8 cellular contexts compared by ENCODE assay signal in the genomic region with DNA sequence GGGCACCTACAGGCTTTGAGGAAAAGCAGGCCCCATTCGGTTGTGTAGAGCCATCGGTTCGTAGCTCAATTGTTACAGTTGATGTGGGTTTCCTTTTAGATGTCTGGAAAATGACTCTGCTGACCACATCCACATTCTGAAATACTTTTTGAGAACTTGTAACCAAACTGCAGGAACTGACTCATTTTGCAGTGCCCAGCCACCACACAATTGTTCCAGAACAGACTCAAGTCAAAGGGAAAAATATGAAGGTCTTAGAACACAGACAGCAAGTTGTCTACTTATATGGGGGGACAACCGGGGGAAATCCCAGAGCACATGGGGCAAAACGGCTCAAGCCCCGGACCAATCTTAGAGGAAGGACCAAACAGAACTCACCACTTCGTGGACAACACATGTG.
A peak's percentile ranks its signal among the peaks of the same experiment; 100 is the strongest.
DNase-seq lines count a peak whose midpoint lies in the region; ATAC-seq, FAIRE-seq and TF ChIP-seq lines count a peak whose summit lies in the region.

No MANE protein-coding gene starts in this region.

- no peaks in the 10 kb centered on the region for H3K27me3 ChIP-seq in right atrium auricular region
- H3K27me3 ChIP-seq in tibial artery = no peaks in the 10 kb centered on the region

- intact Hi-C loops in activated CD4-positive, alpha-beta T cell treated with anti-CD3 and anti-CD28 coated beads, Interleukin-2, amount 10 ng/mL, durations not matched to agents 24 days and 14 days (cut with micrococcal nuclease) = loop anchor here (1.0 to 2.0 kb wide), 5 partner anchors 12 to 138 kb away; no protein-coding TSS in a partner anchor
- intact Hi-C loops in tibial artery (cut with DNase I; ENCODE audit: low total_unique reads) = no loop called here

- peaks cover 62% of the 10 kb centered on the region for H3K4me1 Mint-ChIP-seq in activated CD4-positive, alpha-beta T cell treated with anti-CD3 and anti-CD28 coated beads, Interleukin-2, amount 10 ng/mL, durations not matched to agents 24 days and 14 days

- H3K27ac ChIP-seq in right atrium auricular region (peak overlapping the region; percentile 10 to 50), tibial artery (peak overlapping the region; percentile 41 to 47)

- DNase-seq in AG09309 (ENCODE audit: low read depth) (peak; percentile 84), HTR-8/SVneo (ENCODE audit: insufficient read length, low spot score) (peak; percentile 5), right atrium auricular region (ENCODE audit: low spot score) (no peak), tibial artery (no peak), NCI-H1092 treated with DMSO at 0.1 percent for 48 hours (lab: John Stamatoyannopoulos, UW) (no peak), NCI-H774 (lab: John Stamatoyannopoulos, UW) (no peak)
- peak; percentile 84 for DNase-seq in activated CD4-positive, alpha-beta T cell treated with anti-CD3 and anti-CD28 coated beads, Interleukin-2, amount 10 ng/mL, durations not matched to agents 24 days and 14 days

- no peaks in the 10 kb centered on the region for H3K9me3 ChIP-seq in right atrium auricular region
- no peaks in the 10 kb centered on the region for H3K9me3 ChIP-seq in tibial artery

- FAIRE-seq in HTR-8/SVneo (lab: Jason Lieb, UNC) = no peak

- H3K4me3 ChIP-seq in AG09309 (ENCODE audit: control insufficient read depth, low read depth, low read length) (no peak overlapping the region), right atrium auricular region (no peak overlapping the region), tibial artery (no peak overlapping the region)

- no peaks in the 10 kb centered on the region for H3K4me1 ChIP-seq in right atrium auricular region
- no peaks in the 10 kb centered on the region for H3K4me1 ChIP-seq in tibial artery

- H3K27me3 Mint-ChIP-seq in activated CD4-positive, alpha-beta T cell treated with anti-CD3 and anti-CD28 coated beads, Interleukin-2, amount 10 ng/mL, durations not matched to agents 24 days and 14 days = no peaks in the 10 kb centered on the region

- ATAC-seq in GM19043 (IDR thresholded peaks at IDR 0.05; ENCODE audit: low read depth, unreplicated experiment) = peak; percentile 39

- no peaks in the 10 kb centered on the region for H3K9me3 Mint-ChIP-seq in activated CD4-positive, alpha-beta T cell treated with anti-CD3 and anti-CD28 coated beads, Interleukin-2, amount 10 ng/mL, durations not matched to agents 24 days and 14 days

- TF ChIP-seq CTCF in AG09309 (IDR thresholded peaks at IDR 0.05; ENCODE audit: control insufficient read depth, insufficient read depth, low read depth, low read length, missing control alignments) = no peak
- no peak for TF ChIP-seq CTCF in right atrium auricular region (IDR thresholded peaks at IDR 0.05)
- no peak for TF ChIP-seq CTCF in tibial artery (IDR thresholded peaks at IDR 0.05)

- peak overlapping the region; percentile 99 for H3K27ac Mint-ChIP-seq in activated CD4-positive, alpha-beta T cell treated with anti-CD3 and anti-CD28 coated beads, Interleukin-2, amount 10 ng/mL, durations not matched to agents 24 days and 14 days

- H3K4me3 Mint-ChIP-seq in activated CD4-positive, alpha-beta T cell treated with anti-CD3 and anti-CD28 coated beads, Interleukin-2, amount 10 ng/mL, durations not matched to agents 24 days and 14 days = peak overlapping the region; percentile 82

- peaks cover 62% of the 10 kb centered on the region for H3K36me3 Mint-ChIP-seq in activated CD4-positive, alpha-beta T cell treated with anti-CD3 and anti-CD28 coated beads, Interleukin-2, amount 10 ng/mL, durations not matched to agents 24 days and 14 days (ENCODE audit: low read depth)

- H3K36me3 ChIP-seq in right atrium auricular region = no peaks in the 10 kb centered on the region
- H3K36me3 ChIP-seq in tibial artery = no peaks in the 10 kb centered on the region

Comparison
In these comparisons a context has a peak if more than half of its experiments do, and no peak if none do; other contexts are left out.
1. DNase-seq: peak in AG09309 (single experiment), HTR-8/SVneo (single experiment) and activated CD4-positive, alpha-beta T cell treated with anti-CD3 and anti-CD28 coated beads, Interleukin-2, amount 10 ng/mL, durations not matched to agents 24 days and 14 days (single experiment); none in right atrium auricular region (single experiment), tibial artery (0 of 2), NCI-H1092 treated with DMSO at 0.1 percent for 48 hours (single experiment) and NCI-H774 (single experiment).